8 cellular contexts compared by ENCODE assay signal in the genomic region with DNA sequence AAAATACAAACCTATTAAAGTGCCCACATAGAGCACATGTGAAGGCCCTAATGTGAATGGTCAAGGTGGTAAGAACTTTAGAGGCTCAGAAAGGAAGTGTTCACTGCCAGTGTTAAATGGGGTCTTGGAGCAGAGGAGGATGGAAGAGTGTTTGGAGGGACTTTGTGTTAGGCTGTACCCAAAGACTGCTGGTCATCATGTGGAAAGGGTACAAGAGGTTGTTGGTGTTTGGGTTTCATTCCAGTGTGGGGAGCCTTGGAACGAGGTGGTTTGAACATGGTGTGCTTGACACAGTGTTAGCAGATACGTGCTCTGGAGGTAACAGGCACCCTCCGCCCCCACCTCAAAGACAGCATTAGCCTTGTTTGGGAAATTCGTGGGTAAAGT.
DNase-seq lines count a peak whose midpoint lies in the region; ATAC-seq and TF ChIP-seq lines count a peak whose summit lies in the region.

No MANE protein-coding gene starts in this region.

- peaks cover 44% of the 10 kb centered on the region for H3K4me1 ChIP-seq in SJSA1 (replicated peaks)
- H3K4me1 ChIP-seq in osteoblast (ENCODE audit: insufficient read depth, low read length): peaks cover 28% of the 10 kb centered on the region

- no peaks in the 10 kb centered on the region for H3K36me3 ChIP-seq in SJSA1
- H3K36me3 ChIP-seq in osteoblast (ENCODE audit: insufficient read depth, low read length): no peaks in the 10 kb centered on the region

- peak overlapping the region; percentile 13 for H3K4me3 ChIP-seq in SJSA1
- H3K4me3 ChIP-seq in fibroblast of the aortic adventitia (ENCODE audit: low read depth, low read length): peak overlapping the region; percentile 48
- H3K4me3 ChIP-seq in osteoblast (ENCODE audit: insufficient read depth, low read length): peak overlapping the region; percentile 66

- DNase-seq in SJSA1 (ENCODE audit: low read depth in 1 of 2, low spot score in 2 of 2): no peak
- no peak for DNase-seq in fibroblast of the aortic adventitia (ENCODE audit: low read depth)
- no peak for DNase-seq in osteoblast (ENCODE audit: insufficient read length, low spot score, missing footprints)
- DNase-seq in activated CD4-positive, CD25-positive, alpha-beta regulatory T cell treated with anti-CD3 and anti-CD28 coated beads, Interleukin-2, amount 50 U/mL, for 72 hours: no peak
- no peak for DNase-seq in ecto neural progenitor cell (ENCODE audit: low spot score)
- DNase-seq in D341Med (ENCODE audit: low spot score): no peak

- H4K20me1 ChIP-seq in osteoblast (ENCODE audit: insufficient read depth, low read length): peaks cover 38% of the 10 kb centered on the region

- H3K27me3 ChIP-seq in SJSA1 (replicated peaks): no peaks in the 10 kb centered on the region
- no peaks in the 10 kb centered on the region for H3K27me3 ChIP-seq in osteoblast (ENCODE audit: insufficient read depth, low read length)

- H3K9me3 ChIP-seq in SJSA1 (replicated peaks) (no peaks in the 10 kb centered on the region), osteoblast (ENCODE audit: low read depth, low read length) (no peaks in the 10 kb centered on the region)

- H3K79me2 ChIP-seq in osteoblast (ENCODE audit: insufficient read depth, low read length): peaks cover 89% of the 10 kb centered on the region

- no peak overlapping the region for H2AFZ ChIP-seq in osteoblast (ENCODE audit: low read length)

- peak; percentile 0 for ATAC-seq in GM18511 (IDR thresholded peaks at IDR 0.05; ENCODE audit: unreplicated experiment)
- ATAC-seq in HG03521 (IDR thresholded peaks at IDR 0.05; ENCODE audit: unreplicated experiment): no peak

- TF ChIP-seq CTCF in fibroblast of the aortic adventitia (IDR thresholded peaks at IDR 0.05; ENCODE audit: insufficient read depth, low read length) (no peak), osteoblast (IDR thresholded peaks at IDR 0.05; ENCODE audit: extremely low read depth, low read depth, low read length) (no peak)

- H3K4me2 ChIP-seq in osteoblast (ENCODE audit: insufficient read depth, low read length): peak overlapping the region; percentile 95

- H3K27ac ChIP-seq in SJSA1 (peak overlapping the region; percentile 50), osteoblast (ENCODE audit: low read depth, low read length) (peak overlapping the region; percentile 73)

Comparison
In these comparisons a context has a peak if more than half of its experiments do, and no peak if none do; other contexts are left out.
1. H3K4me3 ChIP-seq: peak in every context shown above with its lines; median percentile 66 in osteoblast; 48 in fibroblast of the aortic adventitia; 13 in SJSA1.